In genomic region chr5:1105350-1106265, GRCh38 we compare ENCODE assay signal across 1 cellular context.
TF ChIP-seq lines count a peak whose summit lies in the region.

No MANE protein-coding gene starts in this region.

TF ChIP-seq in HepG2, 621 proteins besides CTCF, POLR2A, EP300 and RAD21 (continued from another document):
- no peak for TF ChIP-seq ZBTB34 (CRISPR knock-in tag; IDR thresholded peaks at IDR 0.05)
- peak; percentile 94 for TF ChIP-seq SIN3A (IDR thresholded peaks at IDR 0.05; ENCODE audit: borderline replicate concordance, low read depth, low read length)
- peak; percentile 87 for TF ChIP-seq ZFX (CRISPR knock-in tag; IDR thresholded peaks at IDR 0.05; ENCODE audit: low read depth)
